ENCODE assay signal across 1 cellular context in the genomic region with DNA sequence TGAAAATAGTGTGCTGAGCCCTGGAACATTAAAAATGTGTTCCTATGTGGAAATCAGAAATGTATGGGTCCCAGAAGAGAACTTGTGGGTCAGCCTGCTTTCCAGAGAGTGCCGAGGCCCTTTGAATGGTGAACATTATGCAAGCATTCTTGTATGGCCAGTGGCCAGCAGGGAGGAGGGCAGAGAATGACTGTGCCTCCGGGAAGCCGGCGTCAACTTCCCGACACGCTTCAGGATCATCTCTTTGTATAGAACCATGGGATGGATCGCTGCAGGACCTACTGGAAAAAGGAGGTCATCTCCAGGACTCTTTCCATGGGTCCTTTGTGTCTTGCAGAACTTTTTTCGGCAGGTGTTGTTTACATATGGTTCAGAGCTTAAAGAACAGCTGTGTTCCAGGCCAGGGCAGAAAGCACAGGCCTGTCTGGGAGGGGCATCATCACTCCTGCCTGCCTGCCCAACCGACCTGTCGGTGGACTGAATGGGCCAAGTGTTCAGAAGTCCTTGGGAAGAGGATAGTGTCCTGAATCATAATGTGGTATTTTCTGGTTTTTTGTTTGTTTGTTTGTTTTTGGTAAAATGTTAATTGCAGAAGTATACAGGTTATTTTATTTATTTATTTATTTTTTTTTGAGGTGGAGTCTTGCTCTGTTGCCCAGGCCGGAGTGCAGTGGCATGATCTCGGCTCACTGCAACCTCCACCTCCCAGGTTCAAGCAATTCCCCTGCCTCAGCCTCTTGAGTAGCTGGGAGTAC.
TF ChIP-seq lines count a peak whose summit lies in the region.

No MANE protein-coding gene starts in this region.

TF ChIP-seq in GM23338, 12 proteins besides CTCF, POLR2A, EP300 and RAD21 (continued from another document):
- TF ChIP-seq, protein P1, sequence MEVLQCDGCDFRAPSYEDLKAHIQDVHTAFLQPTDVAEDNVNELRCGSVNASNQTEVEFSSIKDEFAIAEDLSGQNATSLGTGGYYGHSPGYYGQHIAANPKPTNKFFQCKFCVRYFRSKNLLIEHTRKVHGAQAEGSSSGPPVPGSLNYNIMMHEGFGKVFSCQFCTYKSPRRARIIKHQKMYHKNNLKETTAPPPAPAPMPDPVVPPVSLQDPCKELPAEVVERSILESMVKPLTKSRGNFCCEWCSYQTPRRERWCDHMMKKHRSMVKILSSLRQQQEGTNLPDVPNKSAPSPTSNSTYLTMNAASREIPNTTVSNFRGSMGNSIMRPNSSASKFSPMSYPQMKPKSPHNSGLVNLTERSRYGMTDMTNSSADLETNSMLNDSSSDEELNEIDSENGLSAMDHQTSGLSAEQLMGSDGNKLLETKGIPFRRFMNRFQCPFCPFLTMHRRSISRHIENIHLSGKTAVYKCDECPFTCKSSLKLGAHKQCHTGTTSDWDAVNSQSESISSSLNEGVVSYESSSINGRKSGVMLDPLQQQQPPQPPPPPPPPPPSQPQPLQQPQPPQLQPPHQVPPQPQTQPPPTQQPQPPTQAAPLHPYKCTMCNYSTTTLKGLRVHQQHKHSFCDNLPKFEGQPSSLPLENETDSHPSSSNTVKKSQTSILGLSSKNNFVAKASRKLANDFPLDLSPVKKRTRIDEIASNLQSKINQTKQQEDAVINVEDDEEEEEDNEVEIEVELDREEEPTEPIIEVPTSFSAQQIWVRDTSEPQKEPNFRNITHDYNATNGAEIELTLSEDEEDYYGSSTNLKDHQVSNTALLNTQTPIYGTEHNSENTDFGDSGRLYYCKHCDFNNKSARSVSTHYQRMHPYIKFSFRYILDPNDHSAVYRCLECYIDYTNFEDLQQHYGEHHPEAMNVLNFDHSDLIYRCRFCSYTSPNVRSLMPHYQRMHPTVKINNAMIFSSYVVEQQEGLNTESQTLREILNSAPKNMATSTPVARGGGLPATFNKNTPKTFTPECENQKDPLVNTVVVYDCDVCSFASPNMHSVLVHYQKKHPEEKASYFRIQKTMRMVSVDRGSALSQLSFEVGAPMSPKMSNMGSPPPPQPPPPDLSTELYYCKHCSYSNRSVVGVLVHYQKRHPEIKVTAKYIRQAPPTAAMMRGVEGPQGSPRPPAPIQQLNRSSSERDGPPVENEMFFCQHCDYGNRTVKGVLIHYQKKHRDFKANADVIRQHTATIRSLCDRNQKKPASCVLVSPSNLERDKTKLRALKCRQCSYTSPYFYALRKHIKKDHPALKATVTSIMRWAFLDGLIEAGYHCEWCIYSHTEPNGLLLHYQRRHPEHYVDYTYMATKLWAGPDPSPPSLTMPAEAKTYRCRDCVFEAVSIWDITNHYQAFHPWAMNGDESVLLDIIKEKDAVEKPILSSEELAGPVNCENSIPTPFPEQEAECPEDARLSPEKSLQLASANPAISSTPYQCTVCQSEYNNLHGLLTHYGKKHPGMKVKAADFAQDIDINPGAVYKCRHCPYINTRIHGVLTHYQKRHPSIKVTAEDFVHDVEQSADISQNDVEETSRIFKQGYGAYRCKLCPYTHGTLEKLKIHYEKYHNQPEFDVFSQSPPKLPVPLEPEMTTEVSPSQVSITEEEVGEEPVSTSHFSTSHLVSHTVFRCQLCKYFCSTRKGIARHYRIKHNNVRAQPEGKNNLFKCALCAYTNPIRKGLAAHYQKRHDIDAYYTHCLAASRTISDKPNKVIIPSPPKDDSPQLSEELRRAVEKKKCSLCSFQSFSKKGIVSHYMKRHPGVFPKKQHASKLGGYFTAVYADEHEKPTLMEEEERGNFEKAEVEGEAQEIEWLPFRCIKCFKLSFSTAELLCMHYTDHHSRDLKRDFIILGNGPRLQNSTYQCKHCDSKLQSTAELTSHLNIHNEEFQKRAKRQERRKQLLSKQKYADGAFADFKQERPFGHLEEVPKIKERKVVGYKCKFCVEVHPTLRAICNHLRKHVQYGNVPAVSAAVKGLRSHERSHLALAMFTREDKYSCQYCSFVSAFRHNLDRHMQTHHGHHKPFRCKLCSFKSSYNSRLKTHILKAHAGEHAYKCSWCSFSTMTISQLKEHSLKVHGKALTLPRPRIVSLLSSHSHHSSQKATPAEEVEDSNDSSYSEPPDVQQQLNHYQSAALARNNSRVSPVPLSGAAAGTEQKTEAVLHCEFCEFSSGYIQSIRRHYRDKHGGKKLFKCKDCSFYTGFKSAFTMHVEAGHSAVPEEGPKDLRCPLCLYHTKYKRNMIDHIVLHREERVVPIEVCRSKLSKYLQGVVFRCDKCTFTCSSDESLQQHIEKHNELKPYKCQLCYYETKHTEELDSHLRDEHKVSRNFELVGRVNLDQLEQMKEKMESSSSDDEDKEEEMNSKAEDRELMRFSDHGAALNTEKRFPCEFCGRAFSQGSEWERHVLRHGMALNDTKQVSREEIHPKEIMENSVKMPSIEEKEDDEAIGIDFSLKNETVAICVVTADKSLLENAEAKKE (CRISPR knock-in tag; IDR thresholded peaks at IDR 0.05) = peak; percentile 44; the same call in 1 of the 2 replicates
TF ChIP-seq in GM23338: peak in this region for 1.
